In the genomic region with DNA sequence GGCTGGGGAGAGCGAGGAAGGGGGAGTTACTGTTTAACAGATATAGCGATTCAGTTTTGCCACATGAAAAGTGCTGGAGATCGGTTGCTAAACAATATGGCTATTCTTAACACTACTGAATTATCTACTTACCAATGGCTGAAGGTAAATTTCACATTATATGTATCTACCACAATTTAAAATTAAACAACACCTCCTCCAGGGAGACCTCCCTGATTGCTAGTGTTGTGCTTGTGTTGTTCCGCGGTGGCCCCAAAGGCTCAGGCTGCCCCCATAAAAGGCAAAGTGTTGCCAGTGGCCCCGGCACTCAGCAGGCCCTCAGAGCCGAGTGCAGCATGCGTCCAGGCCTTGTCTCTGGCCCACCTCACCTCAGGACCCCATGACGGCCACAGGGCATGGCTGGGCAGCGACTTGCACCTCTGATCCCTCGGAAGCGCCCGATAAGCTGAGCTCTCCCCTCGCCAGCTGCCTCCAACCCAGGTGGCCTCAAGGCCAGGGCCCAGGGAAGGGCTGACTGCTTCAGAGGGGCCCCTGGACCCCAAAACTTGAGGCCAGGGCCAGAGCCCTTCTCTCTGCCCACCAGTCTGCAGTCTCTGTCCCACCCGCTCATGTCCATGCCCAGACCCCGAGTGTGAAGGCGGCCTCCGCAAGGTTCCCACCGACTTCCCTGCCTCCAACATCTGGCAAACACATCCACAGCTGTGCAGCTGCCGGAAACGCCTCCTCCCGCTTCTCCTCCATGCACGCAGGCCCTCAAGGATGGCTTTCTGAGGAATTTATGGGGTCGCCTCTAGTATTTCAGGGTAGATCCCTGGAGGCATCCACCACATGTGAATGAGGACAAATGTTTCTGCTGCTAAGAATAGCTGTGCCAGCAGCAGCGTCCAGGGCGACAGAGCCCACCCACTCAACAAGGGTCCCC, we compare ENCODE assay signal across 9 cellular contexts. TPM values are rescaled to one million over a fixed set of nuclear protein-coding genes. Genes with fewer than 3 reads are reported as not detected.
DNase-seq lines count a peak whose midpoint lies in the region; TF ChIP-seq lines count a peak whose summit lies in the region.
"Had no signal": no experiment of that assay in that cellular context is flagged by ENCODE, and none has a peak within 500 bp of the region (broad histone marks: within the 10 kb centered on the region; RNA-seq: fewer than 3 reads in every experiment).

No MANE protein-coding gene starts in this region.

- H3K4me3 ChIP-seq in breast epithelium (peak overlapping the region in 1 of 3 donors; percentile 20), fibroblast of lung (replicated peaks in 1 of 4; ENCODE audit: control extremely low read depth in 1 of 4, insufficient read depth in 1 of 4, low read depth in 3 of 4, low read length in 4 of 4) (no peak overlapping the region)

- H3K4me1 Mint-ChIP-seq in MCF 10A (ENCODE audit: insufficient read depth, unreplicated experiment) (peaks cover 70% of the 10 kb centered on the region), nephron progenitor cell (peaks cover 86% of the 10 kb centered on the region)

- no peaks in the 10 kb centered on the region for H4K20me1 ChIP-seq in fibroblast of lung (ENCODE audit: control insufficient read depth, extremely low read depth, insufficient read depth, low read length)

- peak overlapping the region; percentile 49 for H3K4me2 ChIP-seq in fibroblast of lung (ENCODE audit: extremely low read depth, insufficient read depth, low read length)

- H3K9me3 Mint-ChIP-seq in MCF 10A (ENCODE audit: unreplicated experiment) (no peaks in the 10 kb centered on the region), nephron progenitor cell (no peaks in the 10 kb centered on the region)

- H3K27me3 ChIP-seq in breast epithelium (no peaks in the 10 kb centered on the region), fibroblast of lung (ENCODE audit: control insufficient read depth, insufficient read depth, low read length) (no peaks in the 10 kb centered on the region)

- BruUV-seq in MCF 10A (replicated peaks; lab: Mats Ljungman, UMichigan) = no TSS peak

- H3K4me1 ChIP-seq in breast epithelium = peaks cover 33 to 65% of the 10 kb centered on the region in 2 donors
- peaks cover 30% of the 10 kb centered on the region for H3K4me1 ChIP-seq in fibroblast of lung (ENCODE audit: control insufficient read depth, extremely low read depth, insufficient read depth, low read length)

- TF ChIP-seq POLR2A in breast epithelium (IDR thresholded peaks at IDR 0.05) = no peak

- H3K9ac ChIP-seq in fibroblast of lung (ENCODE audit: insufficient read depth, low read length) = peak overlapping the region; percentile 75

- H3K4me3 Mint-ChIP-seq in MCF 10A (ENCODE audit: unreplicated experiment) = no peak overlapping the region
- peak overlapping the region; percentile 53 for H3K4me3 Mint-ChIP-seq in nephron progenitor cell

- POLR2A ChIA-PET in MCF 10A (lab: Yijun Ruan, JAX) = no interaction called here

- no peak overlapping the region for H3K27ac Mint-ChIP-seq in MCF 10A (ENCODE audit: low read depth, unreplicated experiment)
- H3K27ac Mint-ChIP-seq in nephron progenitor cell = peak overlapping the region; percentile 89

- H3K27me3 Mint-ChIP-seq in MCF 10A (ENCODE audit: insufficient read depth, unreplicated experiment) (no peaks in the 10 kb centered on the region), nephron progenitor cell (ENCODE audit: low read depth, poor library complexity) (peaks cover 14% of the 10 kb centered on the region)

- H3K27ac ChIP-seq in breast epithelium (peak overlapping the region; percentile 92), fibroblast of lung (ENCODE audit: insufficient read depth, low read length) (peak overlapping the region; percentile 78)

- H3K36me3 ChIP-seq in breast epithelium (no peaks in the 10 kb centered on the region), fibroblast of lung (ENCODE audit: control insufficient read depth, insufficient read depth, low read length) (no peaks in the 10 kb centered on the region)

- intact Hi-C loops in breast epithelium (cut with DNase I; ENCODE audit: low total_unique reads) = no loop called here
- intact Hi-C loops in MCF 10A (cut with micrococcal nuclease) = loop anchor here (10.0 kb wide), 1 partner anchor 473 kb away; no protein-coding TSS in a partner anchor

- H3K79me2 ChIP-seq in fibroblast of lung (ENCODE audit: control insufficient read depth, insufficient read depth, low read length) = peaks cover 24% of the 10 kb centered on the region

- no peak overlapping the region for H2AFZ ChIP-seq in fibroblast of lung (ENCODE audit: low read length)

- H3K9me3 ChIP-seq in breast epithelium = no peaks in the 10 kb centered on the region
- no peaks in the 10 kb centered on the region for H3K9me3 ChIP-seq in fibroblast of lung (ENCODE audit: control insufficient read depth, insufficient read depth, low read depth, low read length)

- peaks cover 28% of the 10 kb centered on the region for H3K36me3 Mint-ChIP-seq in MCF 10A (ENCODE audit: insufficient read depth, unreplicated experiment)
- peaks cover 11% of the 10 kb centered on the region for H3K36me3 Mint-ChIP-seq in nephron progenitor cell (ENCODE audit: low read depth)

- DNase-seq in breast epithelium (ENCODE audit: low spot score in 2 of 2) (no peak), MCF 10A (ENCODE audit: unreplicated experiment) (no peak), fibroblast of lung (ENCODE audit: low read depth in 2 of 2) (peak; percentile 59 to 65), nephron progenitor cell (peak; percentile 68), NCI-H748 treated with DMSO at 0.1 percent for 48 hours (lab: John Stamatoyannopoulos, UW) (no peak), DMS53 (lab: John Stamatoyannopoulos, UW) (no peak), DMS79 treated with DMSO at 0.1 percent for 48 hours (lab: John Stamatoyannopoulos, UW) (no peak)
- DNase-seq in activated CD8-positive, alpha-beta memory T cell treated with anti-CD3 and anti-CD28 coated beads for 24 hours = no peak
- DNase-seq: ACHN had no signal

- TF ChIP-seq CTCF in breast epithelium (IDR thresholded peaks at IDR 0.05) (no peak), MCF 10A (IDR thresholded peaks at IDR 0.05; ENCODE audit: unreplicated experiment) (no peak), fibroblast of lung (conservative IDR thresholded peaks at IDR 0.05 in 1 of 2, IDR thresholded peaks at IDR 0.05 in 1 of 2; ENCODE audit: low read depth in 1 of 2, low read length in 2 of 2) (no peak), nephron progenitor cell (IDR thresholded peaks at IDR 0.05) (no peak)

- CTCF ChIA-PET in MCF 10A (lab: Yijun Ruan, JAX) = interaction anchor here (0.8 to 1.3 kb wide), 4 partner anchors 12 to 125 kb away, joined by 3 read pairs; no protein-coding TSS in a partner anchor

RNA-seq across cellular contexts. Expression of a gene that starts 60.0 kb away (rescaled TPM):
- 10 to 100 TPM; 58.4 to 83.9 (median 71.7) TPM for total RNA-seq in breast epithelium
- 145 and 177 TPM in 2 replicates for total RNA-seq in MCF 10A (2022)
- total RNA-seq in fibroblast of lung = 13.1 and 17.2 TPM in 2 replicates
- polyA plus RNA-seq in fibroblast of lung = 6.1 and 7.2 TPM in 2 replicates
- 49.7 and 79.6 TPM in 2 replicates for polyA plus RNA-seq in fibroblast of lung (2012)
- polyA minus RNA-seq in fibroblast of lung (ENCODE audit: low replicate concordance) = 29.1 and 47.4 TPM in 2 replicates

Comparison
In these comparisons a context has a peak if more than half of its experiments do, and no peak if none do; other contexts are left out.
1. DNase-seq: peak in fibroblast of lung (2 of 2) and nephron progenitor cell (single experiment); none in breast epithelium (0 of 2), MCF 10A (single experiment), NCI-H748 treated with DMSO at 0.1 percent for 48 hours (single experiment), activated CD8-positive, alpha-beta memory T cell treated with anti-CD3 and anti-CD28 coated beads for 24 hours (single experiment), DMS53 (single experiment) and DMS79 treated with DMSO at 0.1 percent for 48 hours (single experiment).